ENCODE assay signal across 8 cellular contexts in the genomic region with DNA sequence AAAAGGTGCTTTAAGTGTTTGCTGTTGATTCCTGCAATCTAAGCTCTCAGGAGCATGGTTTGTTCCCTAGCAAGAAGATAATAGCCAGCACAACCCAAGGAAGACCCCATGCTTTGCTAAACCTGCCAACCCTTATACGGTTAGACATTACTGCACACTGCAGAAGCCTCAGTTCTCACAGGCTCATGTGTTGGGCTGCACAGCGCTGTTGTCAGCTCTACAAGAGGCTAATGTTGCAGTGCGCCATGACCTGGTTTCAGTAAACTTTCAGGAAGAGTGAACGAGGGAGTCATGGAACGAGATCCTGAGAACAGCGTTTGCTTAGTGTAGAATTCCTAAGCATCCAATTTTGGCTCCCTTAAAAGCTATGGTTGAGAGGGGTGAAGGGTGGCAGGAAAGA.
DNase-seq lines count a peak whose midpoint lies in the region; ATAC-seq and TF ChIP-seq lines count a peak whose summit lies in the region.

No MANE protein-coding gene starts in this region.

- no peaks in the 10 kb centered on the region for H3K27me3 ChIP-seq in SK-N-SH (ENCODE audit: insufficient read depth)
- no peaks in the 10 kb centered on the region for H3K27me3 ChIP-seq in right atrium auricular region
- no peaks in the 10 kb centered on the region for H3K27me3 ChIP-seq in upper lobe of left lung

- peak overlapping the region; percentile 100 for H3K27ac Mint-ChIP-seq in activated naive CD4-positive, alpha-beta T cell treated with anti-CD3 and anti-CD28 coated beads for 36 hours

- POLR2A ChIA-PET in SK-N-SH (lab: Yijun Ruan, JAX), result no interaction called here

- TF ChIP-seq EP300 in SK-N-SH (IDR thresholded peaks at IDR 0.05; ENCODE audit: borderline replicate concordance in 1 of 2, low read depth in 1 of 2, low read length in 1 of 2) (no peak), upper lobe of left lung (IDR thresholded peaks at IDR 0.05) (no peak)

- peaks cover 2% of the 10 kb centered on the region for H3K36me3 Mint-ChIP-seq in activated naive CD4-positive, alpha-beta T cell treated with anti-CD3 and anti-CD28 coated beads for 36 hours (ENCODE audit: low read depth)

- peak overlapping the region; percentile 66 for H3K4me2 ChIP-seq in SK-N-SH

- no peaks in the 10 kb centered on the region for H3K79me2 ChIP-seq in SK-N-SH (ENCODE audit: insufficient read depth)

- no peak for TF ChIP-seq POLR2A in upper lobe of left lung (IDR thresholded peaks at IDR 0.05)

- H3K9me3 Mint-ChIP-seq in activated naive CD4-positive, alpha-beta T cell treated with anti-CD3 and anti-CD28 coated beads for 36 hours, result no peaks in the 10 kb centered on the region

- peaks cover 71% of the 10 kb centered on the region for H3K4me1 Mint-ChIP-seq in activated naive CD4-positive, alpha-beta T cell treated with anti-CD3 and anti-CD28 coated beads for 36 hours (ENCODE audit: low read depth)

- H2AFZ ChIP-seq in SK-N-SH (ENCODE audit: low read depth), result peak overlapping the region; percentile 6; the same call in 1 of the 2 replicates

- H3K9me2 ChIP-seq in SK-N-SH, result no peaks in the 10 kb centered on the region

- TF ChIP-seq CTCF in SK-N-SH (IDR thresholded peaks at IDR 0.05), result no peak
- TF ChIP-seq CTCF in right atrium auricular region (IDR thresholded peaks at IDR 0.05), result no peak
- TF ChIP-seq CTCF in upper lobe of left lung (IDR thresholded peaks at IDR 0.05), result no peak

- H3K9me3 ChIP-seq in SK-N-SH, result no peaks in the 10 kb centered on the region
- H3K9me3 ChIP-seq in right atrium auricular region, result no peaks in the 10 kb centered on the region
- H3K9me3 ChIP-seq in upper lobe of left lung, result no peaks in the 10 kb centered on the region

- H3K4me3 Mint-ChIP-seq in activated naive CD4-positive, alpha-beta T cell treated with anti-CD3 and anti-CD28 coated beads for 36 hours, result no peak overlapping the region

- no peaks in the 10 kb centered on the region for H3K27me3 Mint-ChIP-seq in activated naive CD4-positive, alpha-beta T cell treated with anti-CD3 and anti-CD28 coated beads for 36 hours (ENCODE audit: low read depth)

- CTCF ChIA-PET in activated naive CD4-positive, alpha-beta T cell treated with anti-CD3 and anti-CD28 coated beads for 36 hours (lab: Charles Lee), result interaction anchor here (0.6 to 5.1 kb wide), 3 partner anchors 8 to 93 kb away, joined by 3 to 36 read pairs (median 3); no protein-coding TSS in a partner anchor
- CTCF ChIA-PET in SK-N-SH (lab: Yijun Ruan, JAX), result no interaction called here

- H3K4me3 ChIP-seq in SK-N-SH (ENCODE audit: low read depth in 2 of 2, low read length in 1 of 2) (no peak overlapping the region; a peak in 1 of 4 replicates), right atrium auricular region (no peak overlapping the region), upper lobe of left lung (no peak overlapping the region)

- 74% methylated on average over 6 of the region's 6 CpGs for WGBS in SK-N-SH (ENCODE audit: low lambda C conversion rate)
- WGBS in upper lobe of left lung, 2 donors, result 81 to 99% methylated on average over 6 of the region's 6 CpGs

- H3K36me3 ChIP-seq in SK-N-SH (replicated peaks in 1 of 2; ENCODE audit: control insufficient read depth in 1 of 2, insufficient read depth in 2 of 2, low read length in 1 of 2) (no peaks in the 10 kb centered on the region), right atrium auricular region (peaks cover 65% of the 10 kb centered on the region), upper lobe of left lung (peaks cover 0 to 2% (median 0%) of the 10 kb centered on the region in 4 donors)

- no peak for DNase-seq in activated naive CD4-positive, alpha-beta T cell treated with anti-CD3 and anti-CD28 coated beads for 36 hours
- DNase-seq in activated naive CD4-positive, alpha-beta T cell treated with anti-CD3 and anti-CD28 coated beads, Interleukin-2, amount 50 U/mL, for 16 hours, result no peak
- DNase-seq in SK-N-SH (no peak), right atrium auricular region (ENCODE audit: low spot score) (no peak), upper lobe of left lung (no peak), iPS-NIHi11 (ENCODE audit: low spot score) (no peak), NCI-H774 (lab: John Stamatoyannopoulos, UW) (no peak)
- DNase-seq in stimulated activated CD4-positive, alpha-beta T cell treated with anti-CD3 and anti-CD28 coated beads, Interleukin-15, amount 100 ng/mL, for 24 hours, result no peak

- intact Hi-C loops in activated naive CD4-positive, alpha-beta T cell treated with anti-CD3 and anti-CD28 coated beads for 36 hours (cut with micrococcal nuclease), result loop anchor here (1.0 to 10.0 kb wide), 10 partner anchors 211 to 1614 kb away; a partner anchor contains a TSS

- H3F3A ChIP-seq in SK-N-SH (replicated peaks; ENCODE audit: insufficient read depth), result peaks cover 59% of the 10 kb centered on the region

- peak overlapping the region; percentile 87 for H3K9ac ChIP-seq in SK-N-SH

- H3K4me1 ChIP-seq in SK-N-SH (ENCODE audit: control insufficient read depth in 1 of 2, insufficient read depth in 2 of 2, low read depth in 1 of 2, low read length in 1 of 2) (peaks cover 2 to 45% of the 10 kb centered on the region in 2 experiments), right atrium auricular region (peaks cover 0 to 33% of the 10 kb centered on the region in 2 donors), upper lobe of left lung (peaks cover 23 to 27% (median 26%) of the 10 kb centered on the region in 4 donors)

- no peaks in the 10 kb centered on the region for H4K20me1 ChIP-seq in SK-N-SH (ENCODE audit: insufficient read depth)

- peak overlapping the region; percentile 90 to 100 for H3K27ac ChIP-seq in SK-N-SH (ENCODE audit: low read depth in 2 of 2, low read length in 1 of 2)
- H3K27ac ChIP-seq in right atrium auricular region, result peak overlapping the region; percentile 86 to 88
- peak overlapping the region; percentile 85 to 90 (median 86) for H3K27ac ChIP-seq in upper lobe of left lung

- peak; percentile 3 to 36 for ATAC-seq in upper lobe of left lung (ENCODE audit: low FRiP score in 2 of 2)

- TF ChIP-seq RAD21 in SK-N-SH (IDR thresholded peaks at IDR 0.05; ENCODE audit: low read length), result no peak

TF ChIP-seq in SK-N-SH, 30 proteins besides CTCF, POLR2A, EP300 and RAD21:
- TF ChIP-seq, protein P1, sequence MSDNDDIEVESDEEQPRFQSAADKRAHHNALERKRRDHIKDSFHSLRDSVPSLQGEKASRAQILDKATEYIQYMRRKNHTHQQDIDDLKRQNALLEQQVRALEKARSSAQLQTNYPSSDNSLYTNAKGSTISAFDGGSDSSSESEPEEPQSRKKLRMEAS (IDR thresholded peaks at IDR 0.05; ENCODE audit: low read depth), result no peak
- TF ChIP-seq TEAD4 (IDR thresholded peaks at IDR 0.05; ENCODE audit: borderline replicate concordance, insufficient read depth), result no peak
- TF ChIP-seq GABPA (IDR thresholded peaks at IDR 0.05; ENCODE audit: low read depth), result no peak
- TF ChIP-seq, protein P2, sequence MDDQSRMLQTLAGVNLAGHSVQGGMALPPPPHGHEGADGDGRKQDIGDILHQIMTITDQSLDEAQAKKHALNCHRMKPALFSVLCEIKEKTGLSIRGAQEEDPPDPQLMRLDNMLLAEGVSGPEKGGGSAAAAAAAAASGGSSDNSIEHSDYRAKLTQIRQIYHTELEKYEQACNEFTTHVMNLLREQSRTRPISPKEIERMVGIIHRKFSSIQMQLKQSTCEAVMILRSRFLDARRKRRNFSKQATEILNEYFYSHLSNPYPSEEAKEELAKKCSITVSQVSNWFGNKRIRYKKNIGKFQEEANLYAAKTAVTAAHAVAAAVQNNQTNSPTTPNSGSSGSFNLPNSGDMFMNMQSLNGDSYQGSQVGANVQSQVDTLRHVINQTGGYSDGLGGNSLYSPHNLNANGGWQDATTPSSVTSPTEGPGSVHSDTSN (IDR thresholded peaks at IDR 0.05), result no peak
- no peak for TF ChIP-seq MEF2A (IDR thresholded peaks at IDR 0.05; ENCODE audit: borderline replicate concordance, low read depth)
